22 cellular contexts compared by ENCODE assay signal in genomic region chr2:215080545-215080944, GRCh38. TPM values are rescaled to one million over a fixed set of nuclear protein-coding genes. Genes with fewer than 3 reads are reported as not detected.
A peak's percentile ranks its signal among the peaks of the same experiment; 100 is the strongest.
DNase-seq lines count a peak whose midpoint lies in the region; ATAC-seq, FAIRE-seq and TF ChIP-seq lines count a peak whose summit lies in the region.
"Had no signal": no experiment of that assay in that cellular context is flagged by ENCODE, and none has a peak within 500 bp of the region (broad histone marks: within the 10 kb centered on the region; RNA-seq: fewer than 3 reads in every experiment).

No MANE protein-coding gene starts in this region.

- POLR2A ChIA-PET in HEK293T (lab: Yijun Ruan, JAX) (no interaction called here), K562 (lab: Yijun Ruan, JAX) (no interaction called here)

- no peak for TF ChIP-seq CTCF in K562 (IDR thresholded peaks at IDR 0.05 in 2 of 3, conservative IDR thresholded peaks at IDR 0.05 in 1 of 3; ENCODE audit: insufficient read depth in 2 of 3, low read depth in 1 of 3, low read length in 3 of 3)
- no peak for TF ChIP-seq CTCF in chondrocyte (IDR thresholded peaks at IDR 0.05)

- no peak overlapping the region for H3K4me3 ChIP-seq in K562
- H3K4me3 ChIP-seq: BLaER1, GM23338 had no signal

- H3K27me3 Mint-ChIP-seq in chondrocyte (ENCODE audit: low read depth), result peaks cover 14% of the 10 kb centered on the region

- H3K36me3 ChIP-seq in K562 (ENCODE audit: control insufficient read depth, insufficient read depth, low read length), result no peaks in the 10 kb centered on the region
- H3K36me3 ChIP-seq: BLaER1 had no signal

- H3K9me1 ChIP-seq in K562 (ENCODE audit: control insufficient read depth, insufficient read depth, low read length), result no peaks in the 10 kb centered on the region

- 2% methylated on average over 4 of the region's 4 CpGs for WGBS in K562 (ENCODE audit: insufficient coverage, low coverage, missing lambda C conversion rate)

- no peaks in the 10 kb centered on the region for H3K27me3 ChIP-seq in K562 (ENCODE audit: control insufficient read depth in 2 of 2, insufficient read depth in 2 of 2, low read length in 2 of 2)
- H3K27me3 ChIP-seq: BLaER1 had no signal

- ATAC-seq in K562 (no peak), GM21619 (IDR thresholded peaks at IDR 0.05; ENCODE audit: unreplicated experiment) (no peak)
- ATAC-seq: GM23338 had no signal

- H3K36me3 Mint-ChIP-seq in chondrocyte (ENCODE audit: low read depth), result no peaks in the 10 kb centered on the region
- H3K36me3 Mint-ChIP-seq: CD14-positive monocyte; CD4-positive, alpha-beta memory T cell had no signal

- DNase-seq in NCI-H1417 (lab: John Stamatoyannopoulos, UW), result peak in 2 of 3 experiments; percentile 30 to 75
- DNase-seq in NCI-H1417 treated with DMSO at 0.1 percent for 48 hours (lab: John Stamatoyannopoulos, UW), result no peak
- DNase-seq in HEK293T (ENCODE audit: extremely low spot score), result no peak
- DNase-seq in NCI-H187 treated with DMSO at 0.1 percent for 48 hours (lab: John Stamatoyannopoulos, UW), result peak; percentile 48
- DNase-seq in K562 (ENCODE audit: extremely low read depth in 1 of 4, low spot score in 3 of 4), result no peak
- DNase-seq in chondrocyte (ENCODE audit: low spot score), result no peak
- DNase-seq in posterior vena cava (ENCODE audit: low spot score), result no peak
- DNase-seq: 8988T; Calu3; CD4-positive, alpha-beta memory T cell; HCEC 1CT; HFFc6 had no signal

- H3K4me1 Mint-ChIP-seq in chondrocyte (ENCODE audit: low read depth), result no peaks in the 10 kb centered on the region
- H3K4me1 Mint-ChIP-seq: CD14-positive monocyte; CD4-positive, alpha-beta memory T cell; GM23338 had no signal

- TF ChIP-seq EP300 in K562 (IDR thresholded peaks at IDR 0.05; ENCODE audit: low read length), result no peak

- CTCF ChIA-PET in HEK293T (lab: Yijun Ruan, JAX), result no interaction called here
- CTCF ChIA-PET in K562 (lab: Yijun Ruan, JAX; ENCODE audit: low intra/inter-chr PET ratio), result no interaction called here

- no peak for TF ChIP-seq RAD21 in K562 (CRISPR knock-in tag; conservative IDR thresholded peaks at IDR 0.05 in 1 of 2, IDR thresholded peaks at IDR 0.05 in 1 of 2)

- no peak for TF ChIP-seq POLR2A in K562 (conservative IDR thresholded peaks at IDR 0.05)

- in situ Hi-C loops in K562 (cut with MboI), result no loop called here

- intact Hi-C loops in K562 (cut with micrococcal nuclease), result no loop called here
- intact Hi-C loops in posterior vena cava (cut with DNase I), result no loop called here

- no peaks in the 10 kb centered on the region for H3K79me2 ChIP-seq in K562 (ENCODE audit: control insufficient read depth, insufficient read depth, low read length)

- no peaks in the 10 kb centered on the region for H3K9me3 ChIP-seq in K562 (replicated peaks; ENCODE audit: control insufficient read depth, insufficient read depth, low read depth, low read length)
- H3K9me3 ChIP-seq: BLaER1 had no signal

- no peak overlapping the region for H3K27ac ChIP-seq in K562 (ENCODE audit: extremely low read depth, low read depth, low read length)
- H3K27ac ChIP-seq: BLaER1 had no signal

- no peak overlapping the region for H3K4me2 ChIP-seq in K562 (ENCODE audit: insufficient read depth, low read length)
- H3K4me2 ChIP-seq: BLaER1, GM23338 had no signal

- no peak for FAIRE-seq in K562 (lab: Jason Lieb, UNC)
- FAIRE-seq: G401.6, GM12891, GM19239, H54 had no signal

- no peak overlapping the region for H3K4me3 Mint-ChIP-seq in chondrocyte (ENCODE audit: unreplicated experiment)
- H3K4me3 Mint-ChIP-seq: CD14-positive monocyte; CD4-positive, alpha-beta memory T cell; GM23338; HFFc6 had no signal

- H3K27ac Mint-ChIP-seq in chondrocyte (ENCODE audit: unreplicated experiment), result no peak overlapping the region
- H3K27ac Mint-ChIP-seq: CD14-positive monocyte; CD4-positive, alpha-beta memory T cell; GM23338; HFFc6 had no signal

- no TSS peak for BruUV-seq in K562 (replicated peaks; lab: Mats Ljungman, UMichigan)

- no peak overlapping the region for H3K9ac ChIP-seq in K562 (ENCODE audit: insufficient read depth in 1 of 2, low read depth in 2 of 2, low read length in 2 of 2)
- H3K9ac ChIP-seq: BLaER1 had no signal

- H3K4me1 ChIP-seq in K562 (replicated peaks in 1 of 2; ENCODE audit: control insufficient read depth in 2 of 2, insufficient read depth in 2 of 2, low read length in 2 of 2), result no peaks in the 10 kb centered on the region
- H3K4me1 ChIP-seq: BLaER1 had no signal

- H4K20me1 ChIP-seq in K562 (replicated peaks; ENCODE audit: control insufficient read depth, insufficient read depth, low read length), result no peaks in the 10 kb centered on the region
- H4K20me1 ChIP-seq: BLaER1 had no signal

- H3K9me3 Mint-ChIP-seq in chondrocyte (ENCODE audit: low read depth), result no peaks in the 10 kb centered on the region
- H3K9me3 Mint-ChIP-seq: GM23338, HFFc6 had no signal

- H2AFZ ChIP-seq in K562 (ENCODE audit: low read depth, low read length), result no peak overlapping the region
- H2AFZ ChIP-seq: GM23338 had no signal

TF ChIP-seq in HEK293T, 16 proteins besides CTCF, POLR2A, EP300 and RAD21:
- TF ChIP-seq ARNT (IDR thresholded peaks at IDR 0.05), result no peak
- no peak for TF ChIP-seq TARDBP (IDR thresholded peaks at IDR 0.05)
- TF ChIP-seq HDGF (IDR thresholded peaks at IDR 0.05; ENCODE audit: borderline replicate concordance), result no peak
- TF ChIP-seq ZNF384 (IDR thresholded peaks at IDR 0.05), result no peak
- 0 out of 2 replicates have a peak, but pooled peaks have one; percentile 7 for TF ChIP-seq PKNOX1 (IDR thresholded peaks at IDR 0.05)
- no peak for TF ChIP-seq NFRKB (IDR thresholded peaks at IDR 0.05)

TF ChIP-seq in K562, 482 proteins besides CTCF, POLR2A, EP300 and RAD21:
- TF ChIP-seq MEIS2 (IDR thresholded peaks at IDR 0.05; ENCODE audit: partially characterized antibody), result peak; percentile 24
- no peak for TF ChIP-seq PBX2 (CRISPR knock-in tag; IDR thresholded peaks at IDR 0.05; ENCODE audit: low read depth)
- TF ChIP-seq PBX2 (tag; conservative IDR thresholded peaks at IDR 0.05; ENCODE audit: low read depth), result peak; percentile 52
- no peak for TF ChIP-seq ZBTB2 (IDR thresholded peaks at IDR 0.05)

RNA-seq across cellular contexts. Expression of gene ABCA12, which starts 57.9 kb away (rescaled TPM):
- total RNA-seq in K562 (2011; cell fraction: chromatin; rRNA removed; ENCODE audit: low replicate concordance), result not detected in 2 replicates
- total RNA-seq in K562 (2011; cell fraction: nucleolus; rRNA removed), result not detected in 2 replicates
- not detected in 2 replicates for total RNA-seq in K562 (2011; cell fraction: nucleoplasm; rRNA removed)
- not detected in 2 replicates for total RNA-seq in K562 (2014; rRNA removed)
- not detected in 2 replicates for total RNA-seq in K562 (2014; rRNA removed; fragmentation: Illumina TruSeq; extraction: Trizol)
- total RNA-seq in K562 (2015; rRNA removed; fragmentation: Illumina TruSeq; extraction: Trizol), result not detected in 2 replicates
- 0.02 TPM in 2 replicates for total RNA-seq in K562 (2021)
- not detected in 2 replicates for polyA plus RNA-seq in K562 (2011; rRNA removed)
- polyA plus RNA-seq in K562 (2011; cell fraction: cytosol; rRNA removed), result not detected in 2 replicates
- not detected in 2 replicates for polyA plus RNA-seq in K562 (2011; cell fraction: nucleus; rRNA removed)
- polyA plus RNA-seq in K562 (2012), result 0.01 TPM in 2 replicates
- polyA plus RNA-seq in K562 (2014; fragmentation: Illumina TruSeq; extraction: Trizol), result 0.03 TPM in 1 of 2 replicates, not detected in the other
- polyA plus RNA-seq in K562 (2014; fragmentation: Nextera tagmentation; extraction: Ambion mirVana), result not detected
- not detected in 2 replicates for polyA plus RNA-seq in K562 (2014; rRNA removed)
- polyA minus RNA-seq in K562 (2011; rRNA and poly(A)+ RNA removed), result not detected in 2 replicates
- polyA minus RNA-seq in K562 (2011; cell fraction: cytosol; rRNA and poly(A)+ RNA removed), result not detected in 2 replicates
- polyA minus RNA-seq in K562 (2011; cell fraction: nucleus; rRNA and poly(A)+ RNA removed), result not detected in 2 replicates
- 0.27 to 0.44 TPM (median 0.40 TPM) in 3 replicates for total RNA-seq in chondrocyte
- total RNA-seq in posterior vena cava, result not detected
- total RNA-seq: A673; CD4-positive, alpha-beta memory T cell; HT-29 had no signal
- polyA plus RNA-seq: CD14-positive monocyte; CD4-positive, alpha-beta memory T cell had no signal

Comparison
In these comparisons a context has a peak if more than half of its experiments do, and no peak if none do; other contexts are left out.
1. DNase-seq: peak in NCI-H1417 (2 of 3) and NCI-H187 treated with DMSO at 0.1 percent for 48 hours (single experiment); none in NCI-H1417 treated with DMSO at 0.1 percent for 48 hours (single experiment), HEK293T (single experiment), K562 (0 of 4), chondrocyte (single experiment) and posterior vena cava (single experiment).